8 cellular contexts compared by ENCODE assay signal in the genomic region with DNA sequence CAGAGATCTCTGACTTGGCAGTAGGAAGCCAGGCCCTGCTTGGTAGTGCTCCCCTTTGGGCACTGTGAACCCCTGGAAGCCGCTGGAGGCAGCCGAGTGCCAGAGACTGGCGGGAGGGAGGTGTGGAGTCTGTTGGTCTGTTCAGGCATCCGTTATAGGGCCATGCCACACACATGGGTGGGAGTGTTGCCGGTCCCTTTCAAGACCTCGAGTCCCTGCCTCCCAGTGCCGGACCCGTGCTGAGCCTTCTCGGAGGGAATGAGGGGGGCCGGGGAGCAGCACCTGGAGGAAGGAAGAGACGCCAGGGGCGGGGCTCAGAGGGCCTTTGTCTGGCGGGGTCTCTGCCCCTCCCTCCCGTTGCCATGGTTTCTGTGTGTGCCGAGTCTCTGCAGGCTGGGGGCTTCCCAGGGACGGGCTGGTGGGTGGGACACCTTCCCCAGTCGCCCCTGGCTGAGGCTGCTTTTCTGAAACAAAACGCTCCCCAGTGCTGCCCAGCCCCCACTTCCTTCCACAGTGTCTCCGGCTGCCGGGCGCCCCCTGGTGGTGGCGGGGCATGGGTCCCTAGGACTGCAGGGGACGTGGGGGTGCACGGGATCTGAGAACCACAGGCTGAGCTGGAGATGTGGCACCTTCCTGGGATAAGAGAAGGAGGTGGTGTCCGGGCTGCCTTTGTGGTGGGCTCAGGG. TPM values are rescaled to one million over a fixed set of nuclear protein-coding genes. Genes with fewer than 3 reads are reported as not detected.
DNase-seq lines count a peak whose midpoint lies in the region; ATAC-seq, FAIRE-seq and TF ChIP-seq lines count a peak whose summit lies in the region.

No MANE protein-coding gene starts in this region.

- TF ChIP-seq CTCF in HEK293 (tag by site-specific recombination; IDR thresholded peaks at IDR 0.05) = peak; percentile 87
- TF ChIP-seq CTCF in astrocyte (IDR thresholded peaks at IDR 0.05; ENCODE audit: insufficient read depth, low read depth, low read length) = peak; percentile 85

- H3K9me3 ChIP-seq in HEK293 (ENCODE audit: control insufficient read depth, insufficient read depth, low read depth, low read length) (no peaks in the 10 kb centered on the region), astrocyte (ENCODE audit: insufficient read depth, low read depth, low read length) (no peaks in the 10 kb centered on the region)

- POLR2A ChIA-PET in HEK293 (lab: Yijun Ruan, JAX) = interaction anchor here (0.7 to 1.8 kb wide), 4 partner anchors 10 to 19 kb away, joined by 3 to 17 read pairs (median 6); a partner anchor contains a TSS

- H3K36me3 ChIP-seq in HEK293 (ENCODE audit: control insufficient read depth in 2 of 2, insufficient read depth in 1 of 2, low read length in 2 of 2) (peaks cover 0 to 3% of the 10 kb centered on the region in 2 experiments; a peak in 2 of 3 replicates), astrocyte (ENCODE audit: insufficient read depth, low read length) (peaks cover 3% of the 10 kb centered on the region)

- H3K27ac ChIP-seq in HEK293 (ENCODE audit: extremely low read depth, low read depth, low read length) (peak overlapping the region; percentile 43), astrocyte (ENCODE audit: low read depth, low read length) (peak overlapping the region; percentile 91)

- peak overlapping the region; percentile 85 for H3K4me2 ChIP-seq in astrocyte (ENCODE audit: low read length)

- H3K36me3 Mint-ChIP-seq in astrocyte (ENCODE audit: low read depth, unreplicated experiment) = peaks cover 8% of the 10 kb centered on the region

- H3K9ac ChIP-seq in astrocyte (ENCODE audit: low read length) = peak overlapping the region; percentile 78

- H3K4me1 ChIP-seq in HEK293 (ENCODE audit: control insufficient read depth, insufficient read depth, low read length) (peaks cover 6% of the 10 kb centered on the region; the same call in 1 of the 2 replicates), astrocyte (ENCODE audit: insufficient read depth, low read length) (peaks cover 80% of the 10 kb centered on the region)

- H3K4me3 Mint-ChIP-seq in astrocyte (ENCODE audit: unreplicated experiment) = peak overlapping the region; percentile 45

- H3K4me3 ChIP-seq in GM08714 (ENCODE audit: low read length) (peak overlapping the region; percentile 7; the same call in 1 of the 2 replicates), HEK293 (ENCODE audit: low read depth, low read length) (peak overlapping the region; percentile 26), astrocyte (ENCODE audit: insufficient read depth, low read depth, low read length) (peak overlapping the region; percentile 35)

- peak; percentile 91 for ATAC-seq in sciatic nerve
- no peak for ATAC-seq in GM21737 (IDR thresholded peaks at IDR 0.05; ENCODE audit: unreplicated experiment)

- H3K79me2 ChIP-seq in astrocyte (ENCODE audit: insufficient read depth, low read length) = peaks cover 93% of the 10 kb centered on the region

- FAIRE-seq in astrocyte (lab: Jason Lieb, UNC) = no peak

- no peaks in the 10 kb centered on the region for H3K27me3 Mint-ChIP-seq in astrocyte (ENCODE audit: low read depth, unreplicated experiment)

- H3K9me3 Mint-ChIP-seq in astrocyte (ENCODE audit: unreplicated experiment) = no peaks in the 10 kb centered on the region

- H2AFZ ChIP-seq in astrocyte (ENCODE audit: low read depth, low read length) = peak overlapping the region; percentile 27

- H3K4me1 Mint-ChIP-seq in astrocyte (ENCODE audit: low read depth, unreplicated experiment) = peaks cover 57% of the 10 kb centered on the region

- CTCF ChIA-PET in HEK293 (lab: Yijun Ruan, JAX) = interaction anchor here (0.6 to 5.5 kb wide), 26 partner anchors 9 to 455 kb away, joined by 3 to 71 read pairs (median 5); a partner anchor contains a TSS

- peak overlapping the region; percentile 99 for H3K27ac Mint-ChIP-seq in astrocyte (ENCODE audit: unreplicated experiment)

- DNase-seq in NCI-H1048 (lab: John Stamatoyannopoulos, UW) = peak; percentile 87
- DNase-seq in T1000 (lab: John Stamatoyannopoulos, UW) = peak; percentile 63
- DNase-seq in astrocyte (ENCODE audit: low read depth) = no peak
- peak; percentile 61 to 77 for DNase-seq in hippocampal formation (lab: John Stamatoyannopoulos, UW)
- peak; percentile 96 for DNase-seq in sciatic nerve (ENCODE audit: low spot score)

- no peaks in the 10 kb centered on the region for H3K27me3 ChIP-seq in astrocyte (ENCODE audit: insufficient read depth, low read length)

- peaks cover 74% of the 10 kb centered on the region for H4K20me1 ChIP-seq in astrocyte (ENCODE audit: insufficient read depth, low read length)

- intact Hi-C loops in sciatic nerve (cut with DNase I) = no loop called here

TF ChIP-seq in HEK293, 187 proteins besides CTCF, POLR2A, EP300 and RAD21 (continues in another document):
- TF ChIP-seq ZEB2 (tag by site-specific recombination; IDR thresholded peaks at IDR 0.05) (0 out of 2 replicates have a peak, but pooled peaks have one; percentile 39), GFI1B (tag by site-specific recombination; IDR thresholded peaks at IDR 0.05) (no peak), ZNF843 (tag by site-specific recombination; IDR thresholded peaks at IDR 0.05) (no peak), ZNF221 (tag by site-specific recombination; IDR thresholded peaks at IDR 0.05; ENCODE audit: borderline replicate concordance) (no peak), ZFP41 (tag by site-specific recombination; IDR thresholded peaks at IDR 0.05; ENCODE audit: borderline replicate concordance) (no peak), ZNF324 (tag by site-specific recombination; IDR thresholded peaks at IDR 0.05) (peak; percentile 51; the same call in 1 of the 2 replicates), ZNF585B (tag by site-specific recombination; IDR thresholded peaks at IDR 0.05) (no peak), ZFHX2 (tag by site-specific recombination; conservative IDR thresholded peaks at IDR 0.05) (no peak), ZNF174 (tag by site-specific recombination; IDR thresholded peaks at IDR 0.05) (no peak), ZNF366 (tag by site-specific recombination; conservative IDR thresholded peaks at IDR 0.05) (no peak), ZNF530 (tag by site-specific recombination; IDR thresholded peaks at IDR 0.05; ENCODE audit: low read depth) (no peak), ZNF664 (tag by site-specific recombination; IDR thresholded peaks at IDR 0.05) (no peak), ZNF791 (tag by site-specific recombination; IDR thresholded peaks at IDR 0.05) (no peak), REPIN1 (tag by site-specific recombination; IDR thresholded peaks at IDR 0.05; ENCODE audit: low read depth) (no peak)
- TF ChIP-seq, protein P1, sequence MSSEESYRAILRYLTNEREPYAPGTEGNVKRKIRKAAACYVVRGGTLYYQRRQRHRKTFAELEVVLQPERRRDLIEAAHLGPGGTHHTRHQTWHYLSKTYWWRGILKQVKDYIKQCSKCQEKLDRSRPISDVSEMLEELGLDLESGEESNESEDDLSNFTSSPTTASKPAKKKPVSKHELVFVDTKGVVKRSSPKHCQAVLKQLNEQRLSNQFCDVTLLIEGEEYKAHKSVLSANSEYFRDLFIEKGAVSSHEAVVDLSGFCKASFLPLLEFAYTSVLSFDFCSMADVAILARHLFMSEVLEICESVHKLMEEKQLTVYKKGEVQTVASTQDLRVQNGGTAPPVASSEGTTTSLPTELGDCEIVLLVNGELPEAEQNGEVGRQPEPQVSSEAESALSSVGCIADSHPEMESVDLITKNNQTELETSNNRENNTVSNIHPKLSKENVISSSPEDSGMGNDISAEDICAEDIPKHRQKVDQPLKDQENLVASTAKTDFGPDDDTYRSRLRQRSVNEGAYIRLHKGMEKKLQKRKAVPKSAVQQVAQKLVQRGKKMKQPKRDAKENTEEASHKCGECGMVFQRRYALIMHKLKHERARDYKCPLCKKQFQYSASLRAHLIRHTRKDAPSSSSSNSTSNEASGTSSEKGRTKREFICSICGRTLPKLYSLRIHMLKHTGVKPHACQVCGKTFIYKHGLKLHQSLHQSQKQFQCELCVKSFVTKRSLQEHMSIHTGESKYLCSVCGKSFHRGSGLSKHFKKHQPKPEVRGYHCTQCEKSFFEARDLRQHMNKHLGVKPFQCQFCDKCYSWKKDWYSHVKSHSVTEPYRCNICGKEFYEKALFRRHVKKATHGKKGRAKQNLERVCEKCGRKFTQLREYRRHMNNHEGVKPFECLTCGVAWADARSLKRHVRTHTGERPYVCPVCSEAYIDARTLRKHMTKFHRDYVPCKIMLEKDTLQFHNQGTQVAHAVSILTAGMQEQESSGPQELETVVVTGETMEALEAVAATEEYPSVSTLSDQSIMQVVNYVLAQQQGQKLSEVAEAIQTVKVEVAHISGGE (tag by site-specific recombination; conservative IDR thresholded peaks at IDR 0.05; ENCODE audit: low read depth) = peak; percentile 34; the same call in 1 of the 2 replicates
- TF ChIP-seq, protein P2, sequence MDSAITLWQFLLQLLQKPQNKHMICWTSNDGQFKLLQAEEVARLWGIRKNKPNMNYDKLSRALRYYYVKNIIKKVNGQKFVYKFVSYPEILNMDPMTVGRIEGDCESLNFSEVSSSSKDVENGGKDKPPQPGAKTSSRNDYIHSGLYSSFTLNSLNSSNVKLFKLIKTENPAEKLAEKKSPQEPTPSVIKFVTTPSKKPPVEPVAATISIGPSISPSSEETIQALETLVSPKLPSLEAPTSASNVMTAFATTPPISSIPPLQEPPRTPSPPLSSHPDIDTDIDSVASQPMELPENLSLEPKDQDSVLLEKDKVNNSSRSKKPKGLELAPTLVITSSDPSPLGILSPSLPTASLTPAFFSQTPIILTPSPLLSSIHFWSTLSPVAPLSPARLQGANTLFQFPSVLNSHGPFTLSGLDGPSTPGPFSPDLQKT (IDR thresholded peaks at IDR 0.05; ENCODE audit: borderline replicate concordance, low read depth, low read length) = no peak

RNA-seq across cellular contexts. Expression of a gene that starts 10.0 kb away (rescaled TPM):
- total RNA-seq in astrocyte = 380 and 381 TPM in 2 replicates
- total RNA-seq in sciatic nerve = 313 TPM

RNA-seq across cellular contexts. Expression of a gene that starts 23.0 kb away (rescaled TPM):
- total RNA-seq in astrocyte (4.9 and 5.9 TPM in 2 replicates), sciatic nerve (390 TPM)

RNA-seq across cellular contexts. Expression of a gene that starts 32.9 kb away (rescaled TPM):
- total RNA-seq in astrocyte (0.30 TPM in 1 of 2 replicates, not detected in the other), sciatic nerve (2.0 TPM)

RNA-seq across cellular contexts. Expression of a gene that starts 40.9 kb away (rescaled TPM):
- total RNA-seq in astrocyte (0.68 and 1.9 TPM in 2 replicates), sciatic nerve (2.5 TPM)

RNA-seq across cellular contexts. Expression of a gene that starts 46.3 kb away (rescaled TPM):
- 59.2 and 66.8 TPM in 2 replicates for total RNA-seq in astrocyte
- 51.2 TPM for total RNA-seq in sciatic nerve

Comparison
In these comparisons a context has a peak if more than half of its experiments do, and no peak if none do; other contexts are left out.
1. RNA of a gene that starts 23.0 kb away (total RNA-seq): 390 TPM in sciatic nerve (single experiment); 4.9 to 5.9 TPM in astrocyte; every median in the first group is over 10 times any median in the second.
2. Peak in every context shown above with its lines, with median percentiles within 50 percentile points of each other: H3K4me3 ChIP-seq.